Comparison of ENCODE assay signal across 23 cellular contexts in the genomic region with DNA sequence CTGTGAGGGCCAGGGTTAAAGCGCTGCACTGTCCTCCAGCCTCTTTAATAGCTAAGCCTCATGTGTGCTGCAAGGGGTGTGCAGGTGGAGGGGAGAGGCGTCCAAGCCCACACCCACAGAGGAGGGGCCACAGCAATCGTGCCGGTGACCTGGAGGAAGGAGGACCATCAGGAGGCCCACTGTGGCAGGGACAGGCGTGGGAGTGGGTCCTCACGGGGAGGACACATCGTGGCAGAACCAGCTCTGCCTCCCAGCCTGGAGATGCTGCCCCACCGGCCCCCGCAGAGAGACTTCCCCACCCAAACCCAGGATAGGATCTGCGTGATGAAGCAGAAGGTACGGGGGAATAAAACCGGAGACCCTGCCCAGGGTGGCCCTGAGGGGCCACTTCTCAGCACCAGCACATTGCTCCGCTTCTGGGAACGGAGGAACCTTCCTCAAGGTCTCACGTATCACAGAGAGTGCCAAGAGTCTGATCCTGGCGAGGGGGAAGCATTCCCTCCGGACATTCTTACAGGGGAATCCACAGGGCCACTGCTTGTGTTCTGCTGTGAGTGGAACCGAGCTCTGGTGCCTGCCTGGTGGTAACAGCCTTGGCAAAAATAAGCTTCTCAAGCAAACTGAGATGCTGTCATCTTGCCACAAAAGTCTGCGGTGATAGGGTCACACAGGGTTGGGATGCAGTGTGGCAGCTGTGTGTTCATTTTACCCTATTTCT.
DNase-seq lines count a peak whose midpoint lies in the region; ATAC-seq and TF ChIP-seq lines count a peak whose summit lies in the region.
"Had no signal": no experiment of that assay in that cellular context is flagged by ENCODE, and none has a peak within 500 bp of the region (broad histone marks: within the 10 kb centered on the region; RNA-seq: fewer than 3 reads in every experiment).

No MANE protein-coding gene starts in this region.

- H3K9me3 ChIP-seq in right atrium auricular region (no peaks in the 10 kb centered on the region), heart left ventricle (no peaks in the 10 kb centered on the region), psoas muscle (no peaks in the 10 kb centered on the region)
- H3K9me3 ChIP-seq: ascending aorta, gastroesophageal sphincter, mucosa of descending colon had no signal

- intact Hi-C loops in Right ventricle myocardium inferior (cut with DNase I) (no loop called here), heart left ventricle (cut with DNase I) (no loop called here), psoas muscle (cut with DNase I) (no loop called here)

- ATAC-seq in Right ventricle myocardium inferior: no peak
- no peak for ATAC-seq in heart left ventricle
- peak; percentile 49 to 84 (median 78) for ATAC-seq in psoas muscle
- ATAC-seq in HG02970 (IDR thresholded peaks at IDR 0.05; ENCODE audit: low FRiP score, unreplicated experiment): no peak
- ATAC-seq: activated CD8-positive, alpha-beta memory T cell treated with anti-CD3 and anti-CD28 coated beads, Interleukin-2, amount 10 ng/mL, durations not matched to agents 7 days and 5 days; activated naive CD4-positive, alpha-beta T cell treated with anti-CD3 and anti-CD28 coated beads, Interleukin-2, amount 50 U/mL, for 72 hours; gastroesophageal sphincter; natural killer cell treated with Interleukin-12 subunit alpha and Interleukin-12 subunit beta and Interleukin-15 and Interleukin-18, amount 100 ng/mL, for 72 hours; right cardiac atrium had no signal

- no peaks in the 10 kb centered on the region for H3K27me3 ChIP-seq in right atrium auricular region
- H3K27me3 ChIP-seq in heart left ventricle: no peaks in the 10 kb centered on the region
- no peaks in the 10 kb centered on the region for H3K27me3 ChIP-seq in psoas muscle (ENCODE audit: insufficient read depth in 3 of 3, low read length in 2 of 3)
- H3K27me3 ChIP-seq: ascending aorta; BLaER1 treated with 17β-estradiol and CSF1 and Interleukin-3, amounts not matched to agents 10 nM and 100 nM; cardiac muscle cell; gastroesophageal sphincter had no signal

- no peaks in the 10 kb centered on the region for H3K36me3 ChIP-seq in right atrium auricular region
- peaks cover 0 to 13% (median 0%) of the 10 kb centered on the region in 9 donors for H3K36me3 ChIP-seq in heart left ventricle
- H3K36me3 ChIP-seq in psoas muscle (ENCODE audit: insufficient read depth in 1 of 2, low read depth in 1 of 2): no peaks in the 10 kb centered on the region
- H3K36me3 ChIP-seq: cardiac muscle cell had no signal

- H3K4me1 ChIP-seq in right atrium auricular region (no peaks in the 10 kb centered on the region), heart left ventricle (peaks cover 0 to 16% (median 0%) of the 10 kb centered on the region in 12 donors), psoas muscle (peaks cover 24% of the 10 kb centered on the region)
- H3K4me1 ChIP-seq: ascending aorta, gastroesophageal sphincter had no signal

- no peak overlapping the region for H3K27ac ChIP-seq in right atrium auricular region
- peak overlapping the region in 3 of 12 donors; percentile 43 to 63 (median 50) for H3K27ac ChIP-seq in heart left ventricle
- H3K27ac ChIP-seq in psoas muscle: peak overlapping the region; percentile 53
- H3K27ac ChIP-seq: ascending aorta; BLaER1 treated with 17β-estradiol and CSF1 and Interleukin-3, amounts not matched to agents 10 nM and 100 nM; cardiac muscle cell; gastroesophageal sphincter; VCaP had no signal

- TF ChIP-seq CTCF in right atrium auricular region (IDR thresholded peaks at IDR 0.05): no peak
- TF ChIP-seq CTCF in heart left ventricle (IDR thresholded peaks at IDR 0.05): no peak
- TF ChIP-seq CTCF in psoas muscle (IDR thresholded peaks at IDR 0.05): no peak

- TF ChIP-seq POLR2A in heart left ventricle (IDR thresholded peaks at IDR 0.05): no peak

- H3K4me3 ChIP-seq in right atrium auricular region (no peak overlapping the region), heart left ventricle (no peak overlapping the region), psoas muscle (no peak overlapping the region)
- H3K4me3 ChIP-seq: ascending aorta; BLaER1 treated with 17β-estradiol and CSF1 and Interleukin-3, amounts not matched to agents 10 nM and 100 nM; cardiac muscle cell; gastroesophageal sphincter; lung; mucosa of descending colon had no signal

- 79 to 95% (median 90%) methylated on average over 13 to 19 of the region's 19 CpGs for WGBS in heart left ventricle, 4 donors
- WGBS in psoas muscle, 3 donors: 51 to 59% (median 52%) methylated on average over 19 of the region's 19 CpGs

- peak; percentile 48 for DNase-seq in Right ventricle myocardium inferior (ENCODE audit: missing footprints)
- no peak for DNase-seq in right atrium auricular region (ENCODE audit: low spot score)
- DNase-seq in heart left ventricle: peak in 3 of 5 donors; percentile 5 to 11 (median 10)
- DNase-seq in psoas muscle: peak in 1 of 2 donors; percentile 40
- DNase-seq in ureter (ENCODE audit: low spot score): peak; percentile 24
- DNase-seq in NCI-H1694 treated with DMSO at 0.1 percent for 48 hours (lab: John Stamatoyannopoulos, UW): no peak
- no peak for DNase-seq in 8988T
- DNase-seq: activated CD4-positive, alpha-beta T cell treated with anti-CD3 and anti-CD28 coated beads, Interleukin-2, amount 50 U/mL, for 1 hour; activated CD8-positive, alpha-beta memory T cell treated with anti-CD3 and anti-CD28 coated beads, Interleukin-2, amount 10 ng/mL, durations not matched to agents 7 days and 5 days; IMR-90; mucosa of descending colon; SHP77; stimulated activated naive CD4-positive, alpha-beta T cell had no signal

Comparison
In these comparisons a context has a peak if more than half of its experiments do, and no peak if none do; other contexts are left out.
1. DNase-seq: peak in Right ventricle myocardium inferior (single experiment), heart left ventricle (3 of 5) and ureter (single experiment); none in right atrium auricular region (single experiment), NCI-H1694 treated with DMSO at 0.1 percent for 48 hours (single experiment) and 8988T (single experiment).
2. ATAC-seq: peak in psoas muscle (4 of 4); none in Right ventricle myocardium inferior (single experiment), heart left ventricle (0 of 4) and HG02970 (single experiment).